Comparison of ENCODE assay signal across 16 cellular contexts in genomic region chr6:35365599-35366596, GRCh38. TPM values are rescaled to one million over a fixed set of nuclear protein-coding genes. Genes with fewer than 3 reads are reported as not detected.
DNase-seq lines count a peak whose midpoint lies in the region; ATAC-seq, FAIRE-seq and TF ChIP-seq lines count a peak whose summit lies in the region.
"Had no signal": no experiment of that assay in that cellular context is flagged by ENCODE, and none has a peak within 500 bp of the region (broad histone marks: within the 10 kb centered on the region; RNA-seq: fewer than 3 reads in every experiment).

No MANE protein-coding gene starts in this region.

- no peak overlapping the region for H3K4me3 Mint-ChIP-seq in activated naive CD4-positive, alpha-beta T cell treated with anti-CD3 and anti-CD28 coated beads, Interleukin-2, amount 50 U/mL, for 24 hours
- no peak overlapping the region for H3K4me3 Mint-ChIP-seq in stimulated activated memory B cell treated with anti-CD40 and anti-IgM and Interleukin-4, amounts not matched to agents 10 μg/mL and 1 μg/mL and 100 μg/mL, for 72 hours

- H3K9me3 Mint-ChIP-seq in activated naive CD4-positive, alpha-beta T cell treated with anti-CD3 and anti-CD28 coated beads, Interleukin-2, amount 50 U/mL, for 24 hours: no peaks in the 10 kb centered on the region
- no peaks in the 10 kb centered on the region for H3K9me3 Mint-ChIP-seq in stimulated activated memory B cell treated with anti-CD40 and anti-IgM and Interleukin-4, amounts not matched to agents 10 μg/mL and 1 μg/mL and 100 μg/mL, for 72 hours

- no peak for ATAC-seq in stimulated activated memory B cell treated with anti-CD40 and anti-IgM and Interleukin-4, amounts not matched to agents 10 μg/mL and 1 μg/mL and 100 μg/mL, for 72 hours
- no peak for ATAC-seq in SK-N-SH treated with all-trans-retinoic acid at 6 μM for 48 hours
- ATAC-seq: left lung had no signal

- no peak for FAIRE-seq in urothelium cell line (lab: Jason Lieb, UNC)
- FAIRE-seq: GM19239 had no signal

- no peaks in the 10 kb centered on the region for H3K27me3 Mint-ChIP-seq in activated naive CD4-positive, alpha-beta T cell treated with anti-CD3 and anti-CD28 coated beads, Interleukin-2, amount 50 U/mL, for 24 hours
- no peaks in the 10 kb centered on the region for H3K27me3 Mint-ChIP-seq in stimulated activated memory B cell treated with anti-CD40 and anti-IgM and Interleukin-4, amounts not matched to agents 10 μg/mL and 1 μg/mL and 100 μg/mL, for 72 hours

- H3K36me3 Mint-ChIP-seq in activated naive CD4-positive, alpha-beta T cell treated with anti-CD3 and anti-CD28 coated beads, Interleukin-2, amount 50 U/mL, for 24 hours: peaks cover 4% of the 10 kb centered on the region
- H3K36me3 Mint-ChIP-seq in stimulated activated memory B cell treated with anti-CD40 and anti-IgM and Interleukin-4, amounts not matched to agents 10 μg/mL and 1 μg/mL and 100 μg/mL, for 72 hours: peaks cover 20% of the 10 kb centered on the region

- H3K4me3 ChIP-seq in epithelial cell of proximal tubule (ENCODE audit: low read depth, low read length): no peak overlapping the region
- H3K4me3 ChIP-seq: left lung, tibial nerve had no signal

- H3K4me1 Mint-ChIP-seq in activated naive CD4-positive, alpha-beta T cell treated with anti-CD3 and anti-CD28 coated beads, Interleukin-2, amount 50 U/mL, for 24 hours: peaks cover 79% of the 10 kb centered on the region
- H3K4me1 Mint-ChIP-seq in stimulated activated memory B cell treated with anti-CD40 and anti-IgM and Interleukin-4, amounts not matched to agents 10 μg/mL and 1 μg/mL and 100 μg/mL, for 72 hours: peaks cover 70% of the 10 kb centered on the region

- peak overlapping the region; percentile 76 for H3K27ac Mint-ChIP-seq in activated naive CD4-positive, alpha-beta T cell treated with anti-CD3 and anti-CD28 coated beads, Interleukin-2, amount 50 U/mL, for 24 hours
- H3K27ac Mint-ChIP-seq in stimulated activated memory B cell treated with anti-CD40 and anti-IgM and Interleukin-4, amounts not matched to agents 10 μg/mL and 1 μg/mL and 100 μg/mL, for 72 hours: peak overlapping the region; percentile 3

- no peak for TF ChIP-seq CTCF in epithelial cell of proximal tubule (conservative IDR thresholded peaks at IDR 0.05; ENCODE audit: low read depth, low read length)

- no peak for DNase-seq in activated naive CD4-positive, alpha-beta T cell (lab: John Stamatoyannopoulos, UW)
- DNase-seq in RKO (ENCODE audit: low spot score) (peak; percentile 30), epithelial cell of proximal tubule (ENCODE audit: low read depth) (peak; percentile 67), urothelium cell line (ENCODE audit: low spot score) (no peak), T1000 (lab: John Stamatoyannopoulos, UW) (no peak)
- DNase-seq: activated CD4-positive, CD25-positive, alpha-beta regulatory T cell; DMS 273 treated with DMSO at 0.1 percent for 48 hours; left lung; NCI-H187 treated with DMSO at 0.1 percent for 48 hours; NCI-H510A; stimulated activated CD4-positive, alpha-beta T cell treated with anti-CD3 and anti-CD28 coated beads, Interleukin-2, amount 100 ng/mL, for 24 hours had no signal

TF ChIP-seq in SK-N-SH treated with all-trans-retinoic acid at 6 μM for 48 hours, 23 proteins besides CTCF, POLR2A, EP300 and RAD21:
- TF ChIP-seq ARNTL (CRISPR knock-in tag; IDR thresholded peaks at IDR 0.05; ENCODE audit: borderline replicate concordance, low read depth): no peak
- TF ChIP-seq TCF4 (CRISPR knock-in tag; IDR thresholded peaks at IDR 0.05; ENCODE audit: borderline replicate concordance): no peak
- no peak for TF ChIP-seq CREB5 (CRISPR knock-in tag; IDR thresholded peaks at IDR 0.05; ENCODE audit: low read depth)
- no peak for TF ChIP-seq ZC3H10 (CRISPR knock-in tag; IDR thresholded peaks at IDR 0.05)
- no peak for TF ChIP-seq RARB (CRISPR knock-in tag; IDR thresholded peaks at IDR 0.05)
- TF ChIP-seq POU6F1 (CRISPR knock-in tag; IDR thresholded peaks at IDR 0.05; ENCODE audit: borderline replicate concordance, low read depth): no peak
- no peak for TF ChIP-seq GLIS3 (CRISPR knock-in tag; IDR thresholded peaks at IDR 0.05)
- TF ChIP-seq ZNF70 (CRISPR knock-in tag; IDR thresholded peaks at IDR 0.05): no peak
- no peak for TF ChIP-seq SNAI2 (CRISPR knock-in tag; IDR thresholded peaks at IDR 0.05)
- TF ChIP-seq, protein P1, sequence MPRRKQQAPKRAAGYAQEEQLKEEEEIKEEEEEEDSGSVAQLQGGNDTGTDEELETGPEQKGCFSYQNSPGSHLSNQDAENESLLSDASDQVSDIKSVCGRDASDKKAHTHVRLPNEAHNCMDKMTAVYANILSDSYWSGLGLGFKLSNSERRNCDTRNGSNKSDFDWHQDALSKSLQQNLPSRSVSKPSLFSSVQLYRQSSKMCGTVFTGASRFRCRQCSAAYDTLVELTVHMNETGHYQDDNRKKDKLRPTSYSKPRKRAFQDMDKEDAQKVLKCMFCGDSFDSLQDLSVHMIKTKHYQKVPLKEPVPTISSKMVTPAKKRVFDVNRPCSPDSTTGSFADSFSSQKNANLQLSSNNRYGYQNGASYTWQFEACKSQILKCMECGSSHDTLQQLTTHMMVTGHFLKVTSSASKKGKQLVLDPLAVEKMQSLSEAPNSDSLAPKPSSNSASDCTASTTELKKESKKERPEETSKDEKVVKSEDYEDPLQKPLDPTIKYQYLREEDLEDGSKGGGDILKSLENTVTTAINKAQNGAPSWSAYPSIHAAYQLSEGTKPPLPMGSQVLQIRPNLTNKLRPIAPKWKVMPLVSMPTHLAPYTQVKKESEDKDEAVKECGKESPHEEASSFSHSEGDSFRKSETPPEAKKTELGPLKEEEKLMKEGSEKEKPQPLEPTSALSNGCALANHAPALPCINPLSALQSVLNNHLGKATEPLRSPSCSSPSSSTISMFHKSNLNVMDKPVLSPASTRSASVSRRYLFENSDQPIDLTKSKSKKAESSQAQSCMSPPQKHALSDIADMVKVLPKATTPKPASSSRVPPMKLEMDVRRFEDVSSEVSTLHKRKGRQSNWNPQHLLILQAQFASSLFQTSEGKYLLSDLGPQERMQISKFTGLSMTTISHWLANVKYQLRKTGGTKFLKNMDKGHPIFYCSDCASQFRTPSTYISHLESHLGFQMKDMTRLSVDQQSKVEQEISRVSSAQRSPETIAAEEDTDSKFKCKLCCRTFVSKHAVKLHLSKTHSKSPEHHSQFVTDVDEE (CRISPR knock-in tag; IDR thresholded peaks at IDR 0.05): no peak
- TF ChIP-seq ZFP3 (CRISPR knock-in tag; IDR thresholded peaks at IDR 0.05): no peak
- no peak for TF ChIP-seq CSDC2 (CRISPR knock-in tag; IDR thresholded peaks at IDR 0.05)

RNA-seq across cellular contexts. Expression of gene PPARD, which starts 23.5 kb away (rescaled TPM):
- 8.2 and 10.8 TPM in 2 replicates for total RNA-seq in epithelial cell of proximal tubule

Comparison
In these comparisons a context has a peak if more than half of its experiments do, and no peak if none do; other contexts are left out.
1. DNase-seq: peak in RKO (single experiment) and epithelial cell of proximal tubule (single experiment); none in activated naive CD4-positive, alpha-beta T cell (0 of 4), urothelium cell line (single experiment) and T1000 (single experiment).